In genomic region chr3:32423534-32423933, GRCh38 we compare ENCODE assay signal across 11 cellular contexts. TPM values are rescaled to one million over a fixed set of nuclear protein-coding genes. Genes with fewer than 3 reads are reported as not detected.
DNase-seq lines count a peak whose midpoint lies in the region; ATAC-seq lines count a peak whose summit lies in the region.
"Had no signal": no experiment of that assay in that cellular context is flagged by ENCODE, and none has a peak within 500 bp of the region (broad histone marks: within the 10 kb centered on the region; RNA-seq: fewer than 3 reads in every experiment).

No MANE protein-coding gene starts in this region.

- peaks cover 1% of the 10 kb centered on the region for H3K36me3 Mint-ChIP-seq in activated CD4-positive, alpha-beta T cell treated with anti-CD3 and anti-CD28 coated beads for 36 hours (ENCODE audit: low read depth)
- H3K36me3 Mint-ChIP-seq in activated T-helper 2 cell treated with anti-CD3 and anti-CD28 coated beads, Interferon-gamma antibody, Interleukin-2, Interleukin-4, amounts not matched to agents 10 μg/mL and 5 μg/mL and 100 μg/mL, durations not matched to agents 14 hours and 24 hours and 36 hours (ENCODE audit: low read depth) = peaks cover 29% of the 10 kb centered on the region
- no peaks in the 10 kb centered on the region for H3K36me3 Mint-ChIP-seq in stimulated activated effector memory CD8-positive, alpha-beta T cell treated with anti-CD3 and anti-CD28 coated beads, Interleukin-12 subunit alpha, Interleukin-12 subunit beta, amount 100 ng/mL, for 72 hours

- H3K4me1 Mint-ChIP-seq in activated CD4-positive, alpha-beta T cell treated with anti-CD3 and anti-CD28 coated beads for 36 hours = peaks cover 90% of the 10 kb centered on the region
- peaks cover 69% of the 10 kb centered on the region for H3K4me1 Mint-ChIP-seq in activated T-helper 2 cell treated with anti-CD3 and anti-CD28 coated beads, Interferon-gamma antibody, Interleukin-2, Interleukin-4, amounts not matched to agents 10 μg/mL and 5 μg/mL and 100 μg/mL, durations not matched to agents 14 hours and 24 hours and 36 hours (ENCODE audit: low read depth)
- H3K4me1 Mint-ChIP-seq in stimulated activated effector memory CD8-positive, alpha-beta T cell treated with anti-CD3 and anti-CD28 coated beads, Interleukin-12 subunit alpha, Interleukin-12 subunit beta, amount 100 ng/mL, for 72 hours = peaks cover 75% of the 10 kb centered on the region

- intact Hi-C loops in activated CD4-positive, alpha-beta T cell treated with anti-CD3 and anti-CD28 coated beads for 36 hours (cut with DNase I, micrococcal nuclease) = loop anchor here in 1 of 2 experiments (5.0 kb wide), 1 partner anchor 34 kb away; no protein-coding TSS in a partner anchor
- intact Hi-C loops in activated T-helper 2 cell treated with anti-CD3 and anti-CD28 coated beads, Interferon-gamma antibody, Interleukin-2, Interleukin-4, amounts not matched to agents 10 μg/mL and 5 μg/mL and 100 μg/mL, durations not matched to agents 14 hours and 24 hours and 36 hours (cut with micrococcal nuclease) = no loop called here

- POLR2A ChIA-PET in activated CD4-positive, alpha-beta T cell treated with anti-CD3 and anti-CD28 coated beads for 36 hours (lab: Charles Lee) = interaction anchor here (0.6 to 0.8 kb wide), 2 partner anchors 10 to 16 kb away, joined by 3 read pairs; no protein-coding TSS in a partner anchor

- CTCF ChIA-PET in activated CD4-positive, alpha-beta T cell treated with anti-CD3 and anti-CD28 coated beads for 36 hours (lab: Charles Lee) = interaction anchor here (1.0 to 4.3 kb wide), 8 partner anchors 9 to 78 kb away, joined by 3 to 25 read pairs (median 6); partner anchors contain the start of gene CMTM7

- ATAC-seq in activated CD4-positive, alpha-beta T cell treated with anti-CD3 and anti-CD28 coated beads for 36 hours = peak; percentile 28
- peak; percentile 56 for ATAC-seq in HG03045 (IDR thresholded peaks at IDR 0.05; ENCODE audit: unreplicated experiment)
- peak; percentile 22 for ATAC-seq in stimulated activated effector memory CD8-positive, alpha-beta T cell treated with anti-CD3 and anti-CD28 coated beads, Interleukin-12 subunit alpha, Interleukin-12 subunit beta, amount 100 ng/mL, for 72 hours

- H3K9me3 Mint-ChIP-seq in activated CD4-positive, alpha-beta T cell treated with anti-CD3 and anti-CD28 coated beads for 36 hours (ENCODE audit: low read depth) = no peaks in the 10 kb centered on the region
- H3K9me3 Mint-ChIP-seq in activated T-helper 2 cell treated with anti-CD3 and anti-CD28 coated beads, Interferon-gamma antibody, Interleukin-2, Interleukin-4, amounts not matched to agents 10 μg/mL and 5 μg/mL and 100 μg/mL, durations not matched to agents 14 hours and 24 hours and 36 hours = peaks cover 10% of the 10 kb centered on the region
- H3K9me3 Mint-ChIP-seq in stimulated activated effector memory CD8-positive, alpha-beta T cell treated with anti-CD3 and anti-CD28 coated beads, Interleukin-12 subunit alpha, Interleukin-12 subunit beta, amount 100 ng/mL, for 72 hours = no peaks in the 10 kb centered on the region

- peak overlapping the region; percentile 75 for H3K27ac Mint-ChIP-seq in activated CD4-positive, alpha-beta T cell treated with anti-CD3 and anti-CD28 coated beads for 36 hours
- peak overlapping the region; percentile 80 for H3K27ac Mint-ChIP-seq in activated T-helper 2 cell treated with anti-CD3 and anti-CD28 coated beads, Interferon-gamma antibody, Interleukin-2, Interleukin-4, amounts not matched to agents 10 μg/mL and 5 μg/mL and 100 μg/mL, durations not matched to agents 14 hours and 24 hours and 36 hours
- peak overlapping the region; percentile 8 for H3K27ac Mint-ChIP-seq in stimulated activated effector memory CD8-positive, alpha-beta T cell treated with anti-CD3 and anti-CD28 coated beads, Interleukin-12 subunit alpha, Interleukin-12 subunit beta, amount 100 ng/mL, for 72 hours

- no peaks in the 10 kb centered on the region for H3K27me3 Mint-ChIP-seq in activated CD4-positive, alpha-beta T cell treated with anti-CD3 and anti-CD28 coated beads for 36 hours
- no peaks in the 10 kb centered on the region for H3K27me3 Mint-ChIP-seq in activated T-helper 2 cell treated with anti-CD3 and anti-CD28 coated beads, Interferon-gamma antibody, Interleukin-2, Interleukin-4, amounts not matched to agents 10 μg/mL and 5 μg/mL and 100 μg/mL, durations not matched to agents 14 hours and 24 hours and 36 hours (ENCODE audit: low read depth)

- peak; percentile 13 for DNase-seq in activated CD4-positive, alpha-beta T cell treated with anti-CD3 and anti-CD28 coated beads for 36 hours
- no peak for DNase-seq in activated CD4-positive, alpha-beta T cell treated with anti-CD3 and anti-CD28 coated beads, Interleukin-2, amount 50 U/mL, for 1 hour
- DNase-seq in activated T-helper 2 cell treated with anti-CD3 and anti-CD28 coated beads, Interferon-gamma antibody, Interleukin-2, Interleukin-4, amounts not matched to agents 10 μg/mL and 5 μg/mL and 100 μg/mL, durations not matched to agents 14 hours and 24 hours and 36 hours (ENCODE audit: low spot score) = peak; percentile 7
- DNase-seq in stimulated activated effector memory CD8-positive, alpha-beta T cell treated with anti-CD3 and anti-CD28 coated beads, Interleukin-12 subunit alpha, Interleukin-12 subunit beta, amount 100 ng/mL, for 72 hours (ENCODE audit: low spot score in 2 of 2) = peak in 1 of 2 donors; percentile 51
- DNase-seq in NCI-H510A (lab: John Stamatoyannopoulos, UW) = no peak
- DNase-seq in stimulated activated CD4-positive, alpha-beta T cell treated with anti-CD3 and anti-CD28 coated beads, Interleukin-2, amount 100 ng/mL, for 24 hours = no peak
- DNase-seq in DMS53 (lab: John Stamatoyannopoulos, UW) = no peak
- DNase-seq: activated CD8-positive, alpha-beta memory T cell treated with anti-CD3 and anti-CD28 coated beads, Interleukin-2, amount 50 U/mL, for 4 hours; hippocampal formation had no signal

- H3K4me3 Mint-ChIP-seq in activated CD4-positive, alpha-beta T cell treated with anti-CD3 and anti-CD28 coated beads for 36 hours = no peak overlapping the region
- no peak overlapping the region for H3K4me3 Mint-ChIP-seq in activated T-helper 2 cell treated with anti-CD3 and anti-CD28 coated beads, Interferon-gamma antibody, Interleukin-2, Interleukin-4, amounts not matched to agents 10 μg/mL and 5 μg/mL and 100 μg/mL, durations not matched to agents 14 hours and 24 hours and 36 hours (ENCODE audit: low read depth)
- H3K4me3 Mint-ChIP-seq in stimulated activated effector memory CD8-positive, alpha-beta T cell treated with anti-CD3 and anti-CD28 coated beads, Interleukin-12 subunit alpha, Interleukin-12 subunit beta, amount 100 ng/mL, for 72 hours = peak overlapping the region; percentile 24
- H3K4me3 Mint-ChIP-seq: neural crest cell had no signal

RNA-seq across cellular contexts. Expression of gene CMTM7, which starts 31.9 kb away (rescaled TPM):
- 10 to 100 TPM; 41.1 to 67.0 TPM for total RNA-seq in activated CD4-positive, alpha-beta T cell treated with anti-CD3 and anti-CD28 coated beads for 36 hours
- 60.0 and 60.9 TPM in 2 replicates for total RNA-seq in activated T-helper 2 cell treated with anti-CD3 and anti-CD28 coated beads, Interferon-gamma antibody, Interleukin-2, Interleukin-4, amounts not matched to agents 10 μg/mL and 5 μg/mL and 100 μg/mL, durations not matched to agents 14 hours and 24 hours and 36 hours

Comparison
In these comparisons a context has a peak if more than half of its experiments do, and no peak if none do; other contexts are left out.
1. DNase-seq: peak in activated CD4-positive, alpha-beta T cell treated with anti-CD3 and anti-CD28 coated beads for 36 hours (single experiment) and activated T-helper 2 cell treated with anti-CD3 and anti-CD28 coated beads, Interferon-gamma antibody, Interleukin-2, Interleukin-4, amounts not matched to agents 10 μg/mL and 5 μg/mL and 100 μg/mL, durations not matched to agents 14 hours and 24 hours and 36 hours (single experiment); none in activated CD4-positive, alpha-beta T cell treated with anti-CD3 and anti-CD28 coated beads, Interleukin-2, amount 50 U/mL, for 1 hour (single experiment), NCI-H510A (single experiment), stimulated activated CD4-positive, alpha-beta T cell treated with anti-CD3 and anti-CD28 coated beads, Interleukin-2, amount 100 ng/mL, for 24 hours (0 of 2) and DMS53 (single experiment).
2. H3K27ac Mint-ChIP-seq: peak in every context shown above with its lines; median percentile 80 in activated T-helper 2 cell treated with anti-CD3 and anti-CD28 coated beads, Interferon-gamma antibody, Interleukin-2, Interleukin-4, amounts not matched to agents 10 μg/mL and 5 μg/mL and 100 μg/mL, durations not matched to agents 14 hours and 24 hours and 36 hours; 75 in activated CD4-positive, alpha-beta T cell treated with anti-CD3 and anti-CD28 coated beads for 36 hours; 8 in stimulated activated effector memory CD8-positive, alpha-beta T cell treated with anti-CD3 and anti-CD28 coated beads, Interleukin-12 subunit alpha, Interleukin-12 subunit beta, amount 100 ng/mL, for 72 hours.
3. Peak in every context shown above with its lines, with median percentiles within 50 percentile points of each other: ATAC-seq.